ENCODE assay signal across 17 cellular contexts in the genomic region with DNA sequence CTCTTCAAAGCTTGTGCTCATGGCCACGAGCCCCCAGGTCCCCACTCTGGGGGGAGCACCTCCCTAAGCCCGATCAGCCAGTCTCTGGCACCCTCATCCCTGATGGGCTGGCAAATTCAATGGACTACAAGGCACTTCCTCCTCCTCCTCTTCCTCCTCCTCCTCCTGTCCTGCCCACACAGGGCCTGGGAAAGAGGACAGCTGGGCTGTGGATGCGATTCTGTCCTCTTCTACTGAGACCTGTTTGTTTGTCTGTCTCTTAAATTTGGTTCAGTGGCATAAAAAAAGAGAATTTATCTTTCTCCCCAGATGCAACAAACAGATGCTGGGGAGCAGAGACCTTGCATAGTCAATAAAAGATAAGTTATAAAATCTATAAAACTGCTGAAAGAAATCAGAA. TPM values are rescaled to one million over a fixed set of nuclear protein-coding genes. Genes with fewer than 3 reads are reported as not detected.
DNase-seq lines count a peak whose midpoint lies in the region; TF ChIP-seq lines count a peak whose summit lies in the region.
"Had no signal": no experiment of that assay in that cellular context is flagged by ENCODE, and none has a peak within 500 bp of the region (broad histone marks: within the 10 kb centered on the region; RNA-seq: fewer than 3 reads in every experiment).

No MANE protein-coding gene starts in this region.

- DNase-seq in dorsolateral prefrontal cortex, result no peak
- no peak for DNase-seq in cerebellar nuclear complex (lab: John Stamatoyannopoulos, UW)
- DNase-seq in NCI-H345 (lab: John Stamatoyannopoulos, UW), result no peak
- DNase-seq in NCI-H2227 treated with DMSO at 0.1 percent for 48 hours (lab: John Stamatoyannopoulos, UW), result no peak
- DNase-seq in left ventricle myocardium inferior, result no peak
- DNase-seq: Caco-2; CD4-positive, alpha-beta memory T cell; DMS153; GDM1; Kasumi-1; NCI-H2081; NCI-H774; NK-92 treated with Interleukin-12 subunit alpha and Interleukin-12 subunit beta, amount 100 ng/mL, for 24 hours; SJCRH30 had no signal

- H4K20me1 ChIP-seq in BLaER1 treated with 17β-estradiol and CSF1 and Interleukin-3, amounts not matched to agents 10 nM and 100 nM, result no peaks in the 10 kb centered on the region

- peak overlapping the region; percentile 19 to 82 (median 65); a peak in 21 of 22 replicates for H3K4me2 ChIP-seq in BLaER1 treated with 17β-estradiol and CSF1 and Interleukin-3, amounts not matched to agents 10 nM and 100 nM

- no peak overlapping the region for H3K4me3 ChIP-seq in BLaER1 treated with 17β-estradiol and CSF1 and Interleukin-3, amounts not matched to agents 10 nM and 100 nM
- H3K4me3 ChIP-seq in HEK293 (ENCODE audit: low read depth, low read length) (no peak overlapping the region), dorsolateral prefrontal cortex (no peak overlapping the region), neuron (ENCODE audit: low read length) (no peak overlapping the region), left ventricle myocardium inferior (no peak overlapping the region)
- H3K4me3 ChIP-seq: SJCRH30 had no signal

- CTCF ChIA-PET in HEK293 (lab: Yijun Ruan, JAX), result no interaction called here

- TF ChIP-seq CTCF in HEK293 (tag by site-specific recombination; IDR thresholded peaks at IDR 0.05), result no peak
- TF ChIP-seq CTCF in dorsolateral prefrontal cortex (IDR thresholded peaks at IDR 0.05 in 54 of 56, conservative IDR thresholded peaks at IDR 0.05 in 2 of 56; ENCODE audit: low read depth in 1 of 56, partially characterized antibody in 56 of 56), result no peak
- TF ChIP-seq CTCF in left ventricle myocardium inferior (IDR thresholded peaks at IDR 0.05; ENCODE audit: borderline replicate concordance), result no peak

- intact Hi-C loops in dorsolateral prefrontal cortex (cut with DNase I) (no loop called here), left ventricle myocardium inferior (cut with micrococcal nuclease) (no loop called here)

- peak overlapping the region in 2 of 11 experiments; percentile 52 to 58; a peak in 2 of 22 replicates for H3K27ac ChIP-seq in BLaER1 treated with 17β-estradiol and CSF1 and Interleukin-3, amounts not matched to agents 10 nM and 100 nM
- no peak overlapping the region for H3K27ac ChIP-seq in HEK293 (ENCODE audit: extremely low read depth, low read depth, low read length)
- peak overlapping the region in 37 of 59 donors; percentile 2 to 74 (median 42) for H3K27ac ChIP-seq in dorsolateral prefrontal cortex
- H3K27ac ChIP-seq in left ventricle myocardium inferior (replicated peaks), result no peak overlapping the region
- H3K27ac ChIP-seq: SJCRH30 had no signal

- H3K27me3 ChIP-seq in BLaER1 treated with 17β-estradiol and CSF1 and Interleukin-3, amounts not matched to agents 10 nM and 100 nM, result peaks cover 0 to 10% (median 0%) of the 10 kb centered on the region in 11 experiments; a peak in 3 of 22 replicates
- H3K27me3 ChIP-seq in dorsolateral prefrontal cortex, result no peaks in the 10 kb centered on the region
- no peaks in the 10 kb centered on the region for H3K27me3 ChIP-seq in neuron (ENCODE audit: insufficient read depth, low read length)
- H3K27me3 ChIP-seq in left ventricle myocardium inferior (ENCODE audit: low read depth), result no peaks in the 10 kb centered on the region
- H3K27me3 ChIP-seq: SJCRH30 had no signal

- H3K36me3 ChIP-seq in BLaER1 treated with 17β-estradiol and CSF1 and Interleukin-3, amounts not matched to agents 10 nM and 100 nM, result no peaks in the 10 kb centered on the region
- no peaks in the 10 kb centered on the region for H3K36me3 ChIP-seq in HEK293 (ENCODE audit: control insufficient read depth in 2 of 2, insufficient read depth in 1 of 2, low read length in 2 of 2)
- no peaks in the 10 kb centered on the region for H3K36me3 ChIP-seq in neuron (ENCODE audit: insufficient read depth, low read length)
- H3K36me3 ChIP-seq in left ventricle myocardium inferior, result no peaks in the 10 kb centered on the region
- H3K36me3 ChIP-seq: SJCRH30 had no signal

- POLR2A ChIA-PET in HEK293 (lab: Yijun Ruan, JAX), result no interaction called here

- H3K4me1 ChIP-seq in BLaER1 treated with 17β-estradiol and CSF1 and Interleukin-3, amounts not matched to agents 10 nM and 100 nM, result peaks cover 44 to 61% (median 55%) of the 10 kb centered on the region in 10 experiments
- H3K4me1 ChIP-seq in HEK293 (ENCODE audit: control insufficient read depth, insufficient read depth, low read length) (no peaks in the 10 kb centered on the region), neuron (ENCODE audit: insufficient read depth, low read length) (peaks cover 11% of the 10 kb centered on the region), left ventricle myocardium inferior (peaks cover 22% of the 10 kb centered on the region)
- H3K4me1 ChIP-seq: Caco-2, SJCRH30 had no signal

- peak overlapping the region; percentile 40 for H2AFZ ChIP-seq in neuron (ENCODE audit: low read depth, low read length)

- H3K9me3 ChIP-seq in BLaER1 treated with 17β-estradiol and CSF1 and Interleukin-3, amounts not matched to agents 10 nM and 100 nM (replicated peaks in 1 of 11), result no peaks in the 10 kb centered on the region
- H3K9me3 ChIP-seq in HEK293 (ENCODE audit: control insufficient read depth, insufficient read depth, low read depth, low read length) (no peaks in the 10 kb centered on the region), neuron (ENCODE audit: low read length) (no peaks in the 10 kb centered on the region), left ventricle myocardium inferior (replicated peaks) (no peaks in the 10 kb centered on the region)
- H3K9me3 ChIP-seq: Caco-2, SJCRH30 had no signal

- no peak overlapping the region for H3K9ac ChIP-seq in BLaER1 treated with 17β-estradiol and CSF1 and Interleukin-3, amounts not matched to agents 10 nM and 100 nM

TF ChIP-seq in HEK293, 187 proteins besides CTCF, POLR2A, EP300 and RAD21:
- TF ChIP-seq ZNF747 (tag by site-specific recombination; IDR thresholded peaks at IDR 0.05) (no peak), ZFHX2 (tag by site-specific recombination; conservative IDR thresholded peaks at IDR 0.05) (0 out of 2 replicates have a peak, but pooled peaks have one; percentile 10), EGR2 (tag by site-specific recombination; IDR thresholded peaks at IDR 0.05; ENCODE audit: low read depth) (0 out of 2 replicates have a peak, but pooled peaks have one; percentile 8), ZNF558 (tag by site-specific recombination; IDR thresholded peaks at IDR 0.05) (no peak), ZBTB20 (tag by site-specific recombination; IDR thresholded peaks at IDR 0.05) (no peak)

RNA-seq across cellular contexts. Expression of a gene that starts 43.7 kb away (rescaled TPM):
- total RNA-seq in dorsolateral prefrontal cortex (1,000 to 10,000 TPM in 8 of 120 experiments, 100 to 1,000 TPM in 112; 292 to 1,535 (median 581) TPM), left ventricle myocardium inferior (449 TPM)

Comparison
In these comparisons a context has a peak if more than half of its experiments do, and no peak if none do; other contexts are left out.
1. H3K27ac ChIP-seq: peak in dorsolateral prefrontal cortex (37 of 59); none in HEK293 (single experiment) and left ventricle myocardium inferior (single experiment).